2 cellular contexts compared by ENCODE assay signal in genomic region chr22:35742342-35743100, GRCh38.
TF ChIP-seq lines count a peak whose summit lies in the region.

No MANE protein-coding gene starts in this region.

TF ChIP-seq in liver, 16 proteins besides CTCF, POLR2A, EP300 and RAD21:
- TF ChIP-seq FOXA1 (IDR thresholded peaks at IDR 0.05) (no peak), NR2F2 (IDR thresholded peaks at IDR 0.05) (peak; percentile 86), RXRA (IDR thresholded peaks at IDR 0.05) (peak; percentile 44 to 55), HNF4G (IDR thresholded peaks at IDR 0.05) (no peak), JUND (IDR thresholded peaks at IDR 0.05) (no peak)
- TF ChIP-seq, protein P1, sequence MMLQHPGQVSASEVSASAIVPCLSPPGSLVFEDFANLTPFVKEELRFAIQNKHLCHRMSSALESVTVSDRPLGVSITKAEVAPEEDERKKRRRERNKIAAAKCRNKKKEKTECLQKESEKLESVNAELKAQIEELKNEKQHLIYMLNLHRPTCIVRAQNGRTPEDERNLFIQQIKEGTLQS (IDR thresholded peaks at IDR 0.05) = no peak
- TF ChIP-seq, protein P2, sequence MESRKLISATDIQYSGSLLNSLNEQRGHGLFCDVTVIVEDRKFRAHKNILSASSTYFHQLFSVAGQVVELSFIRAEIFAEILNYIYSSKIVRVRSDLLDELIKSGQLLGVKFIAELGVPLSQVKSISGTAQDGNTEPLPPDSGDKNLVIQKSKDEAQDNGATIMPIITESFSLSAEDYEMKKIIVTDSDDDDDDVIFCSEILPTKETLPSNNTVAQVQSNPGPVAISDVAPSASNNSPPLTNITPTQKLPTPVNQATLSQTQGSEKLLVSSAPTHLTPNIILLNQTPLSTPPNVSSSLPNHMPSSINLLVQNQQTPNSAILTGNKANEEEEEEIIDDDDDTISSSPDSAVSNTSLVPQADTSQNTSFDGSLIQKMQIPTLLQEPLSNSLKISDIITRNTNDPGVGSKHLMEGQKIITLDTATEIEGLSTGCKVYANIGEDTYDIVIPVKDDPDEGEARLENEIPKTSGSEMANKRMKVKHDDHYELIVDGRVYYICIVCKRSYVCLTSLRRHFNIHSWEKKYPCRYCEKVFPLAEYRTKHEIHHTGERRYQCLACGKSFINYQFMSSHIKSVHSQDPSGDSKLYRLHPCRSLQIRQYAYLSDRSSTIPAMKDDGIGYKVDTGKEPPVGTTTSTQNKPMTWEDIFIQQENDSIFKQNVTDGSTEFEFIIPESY (IDR thresholded peaks at IDR 0.05) = no peak

TF ChIP-seq in HepG2, 621 proteins besides CTCF, POLR2A, EP300 and RAD21:
- TF ChIP-seq, protein P2 (CRISPR knock-in tag; IDR thresholded peaks at IDR 0.05) = no peak
- TF ChIP-seq GLI4 (CRISPR knock-in tag; IDR thresholded peaks at IDR 0.05; ENCODE audit: borderline replicate concordance) (no peak), KDM3A (CRISPR knock-in tag; IDR thresholded peaks at IDR 0.05; ENCODE audit: low read depth) (no peak), MAFF (IDR thresholded peaks at IDR 0.05; ENCODE audit: low read depth, low read length) (no peak), ZNF432 (CRISPR knock-in tag; IDR thresholded peaks at IDR 0.05; ENCODE audit: borderline replicate concordance) (no peak), ZNF891 (CRISPR knock-in tag; IDR thresholded peaks at IDR 0.05) (no peak), SP5 (CRISPR knock-in tag; IDR thresholded peaks at IDR 0.05; ENCODE audit: borderline replicate concordance, low read depth) (no peak), ZNF441 (CRISPR knock-in tag; IDR thresholded peaks at IDR 0.05; ENCODE audit: borderline replicate concordance) (no peak), SNRNP70 (IDR thresholded peaks at IDR 0.05; ENCODE audit: low read depth, low read length) (no peak), ZNF333 (CRISPR knock-in tag; IDR thresholded peaks at IDR 0.05; ENCODE audit: borderline replicate concordance) (no peak), ZNF343 (CRISPR knock-in tag; IDR thresholded peaks at IDR 0.05) (no peak), ZNF530 (CRISPR knock-in tag; IDR thresholded peaks at IDR 0.05; ENCODE audit: low read depth) (no peak), XBP1 (CRISPR knock-in tag; IDR thresholded peaks at IDR 0.05) (no peak)
- TF ChIP-seq, protein P3, sequence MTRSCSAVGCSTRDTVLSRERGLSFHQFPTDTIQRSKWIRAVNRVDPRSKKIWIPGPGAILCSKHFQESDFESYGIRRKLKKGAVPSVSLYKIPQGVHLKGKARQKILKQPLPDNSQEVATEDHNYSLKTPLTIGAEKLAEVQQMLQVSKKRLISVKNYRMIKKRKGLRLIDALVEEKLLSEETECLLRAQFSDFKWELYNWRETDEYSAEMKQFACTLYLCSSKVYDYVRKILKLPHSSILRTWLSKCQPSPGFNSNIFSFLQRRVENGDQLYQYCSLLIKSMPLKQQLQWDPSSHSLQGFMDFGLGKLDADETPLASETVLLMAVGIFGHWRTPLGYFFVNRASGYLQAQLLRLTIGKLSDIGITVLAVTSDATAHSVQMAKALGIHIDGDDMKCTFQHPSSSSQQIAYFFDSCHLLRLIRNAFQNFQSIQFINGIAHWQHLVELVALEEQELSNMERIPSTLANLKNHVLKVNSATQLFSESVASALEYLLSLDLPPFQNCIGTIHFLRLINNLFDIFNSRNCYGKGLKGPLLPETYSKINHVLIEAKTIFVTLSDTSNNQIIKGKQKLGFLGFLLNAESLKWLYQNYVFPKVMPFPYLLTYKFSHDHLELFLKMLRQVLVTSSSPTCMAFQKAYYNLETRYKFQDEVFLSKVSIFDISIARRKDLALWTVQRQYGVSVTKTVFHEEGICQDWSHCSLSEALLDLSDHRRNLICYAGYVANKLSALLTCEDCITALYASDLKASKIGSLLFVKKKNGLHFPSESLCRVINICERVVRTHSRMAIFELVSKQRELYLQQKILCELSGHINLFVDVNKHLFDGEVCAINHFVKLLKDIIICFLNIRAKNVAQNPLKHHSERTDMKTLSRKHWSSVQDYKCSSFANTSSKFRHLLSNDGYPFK (CRISPR knock-in tag; IDR thresholded peaks at IDR 0.05; ENCODE audit: borderline replicate concordance) = no peak
- TF ChIP-seq, protein P4, sequence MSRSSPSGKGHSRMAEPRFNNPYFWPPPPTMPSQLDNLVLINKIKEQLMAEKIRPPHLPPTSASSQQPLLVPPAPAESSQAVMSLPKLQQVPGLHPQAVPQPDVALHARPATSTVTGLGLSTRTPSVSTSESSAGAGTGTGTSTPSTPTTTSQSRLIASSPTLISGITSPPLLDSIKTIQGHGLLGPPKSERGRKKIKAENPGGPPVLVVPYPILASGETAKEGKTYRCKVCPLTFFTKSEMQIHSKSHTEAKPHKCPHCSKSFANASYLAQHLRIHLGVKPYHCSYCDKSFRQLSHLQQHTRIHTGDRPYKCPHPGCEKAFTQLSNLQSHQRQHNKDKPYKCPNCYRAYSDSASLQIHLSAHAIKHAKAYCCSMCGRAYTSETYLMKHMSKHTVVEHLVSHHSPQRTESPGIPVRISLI (CRISPR knock-in tag; IDR thresholded peaks at IDR 0.05; ENCODE audit: borderline replicate concordance) = no peak
